ENCODE assay signal across 8 cellular contexts in genomic region chr11:65712633-65713076, GRCh38. TPM values are rescaled to one million over a fixed set of nuclear protein-coding genes. Genes with fewer than 3 reads are reported as not detected.
A peak's percentile ranks its signal among the peaks of the same experiment; 100 is the strongest.
DNase-seq lines count a peak whose midpoint lies in the region; ATAC-seq, FAIRE-seq and TF ChIP-seq lines count a peak whose summit lies in the region.

No MANE protein-coding gene starts in this region.

- peaks cover 10% of the 10 kb centered on the region for H3K79me2 ChIP-seq in K562 (ENCODE audit: control insufficient read depth, insufficient read depth, low read length)

- no peak for TF ChIP-seq CTCF in left ventricle myocardium inferior (IDR thresholded peaks at IDR 0.05; ENCODE audit: borderline replicate concordance)
- no peak for TF ChIP-seq CTCF in K562 (IDR thresholded peaks at IDR 0.05 in 2 of 3, conservative IDR thresholded peaks at IDR 0.05 in 1 of 3; ENCODE audit: insufficient read depth in 2 of 3, low read depth in 1 of 3, low read length in 3 of 3)

- BruUV-seq in K562 (replicated peaks; lab: Mats Ljungman, UMichigan): TSS peak; percentile 69

- peak overlapping the region; percentile 22; the same call in 1 of the 2 replicates for H2AFZ ChIP-seq in K562 (ENCODE audit: low read depth, low read length)

- peak; percentile 89 for FAIRE-seq in K562 (lab: Jason Lieb, UNC)

- intact Hi-C loops in left ventricle myocardium inferior (cut with micrococcal nuclease) (no loop called here), Right ventricle myocardium superior (cut with DNase I) (loop anchor here (5.0 kb wide), 1 partner anchor 105 kb away; no protein-coding TSS in a partner anchor), K562 (cut with micrococcal nuclease) (loop anchor here (5.0 kb wide), 2 partner anchors 60 to 175 kb away; partner anchors contain the start of gene FIBP)

- H3K27ac ChIP-seq in left ventricle myocardium inferior (replicated peaks) (peak overlapping the region; percentile 98), K562 (ENCODE audit: extremely low read depth, low read depth, low read length) (peak overlapping the region; percentile 98), mesodermal cell (ENCODE audit: low read depth, low read length, severe bottlenecking) (peak overlapping the region; percentile 99)

- no peak for TF ChIP-seq POLR2A in K562 (conservative IDR thresholded peaks at IDR 0.05)

- H3K27me3 ChIP-seq in left ventricle myocardium inferior (ENCODE audit: low read depth): no peaks in the 10 kb centered on the region
- H3K27me3 ChIP-seq in K562 (ENCODE audit: control insufficient read depth in 2 of 2, insufficient read depth in 2 of 2, low read length in 2 of 2): no peaks in the 10 kb centered on the region

- H4K20me1 ChIP-seq in K562 (replicated peaks; ENCODE audit: control insufficient read depth, insufficient read depth, low read length): peaks cover 5% of the 10 kb centered on the region; the same call in 1 of the 2 replicates

- H3K36me3 ChIP-seq in left ventricle myocardium inferior: peaks cover 47% of the 10 kb centered on the region
- peaks cover 50% of the 10 kb centered on the region for H3K36me3 ChIP-seq in K562 (ENCODE audit: control insufficient read depth, insufficient read depth, low read length)
- peaks cover 48% of the 10 kb centered on the region for H3K36me3 ChIP-seq in mesodermal cell (ENCODE audit: control insufficient read depth, insufficient read depth, low read length)

- in situ Hi-C loops in K562 (cut with MboI): loop anchor here (5.0 to 10.0 kb wide), 2 partner anchors 110 to 282 kb away; no protein-coding TSS in a partner anchor

- H3K9me1 ChIP-seq in K562 (ENCODE audit: control insufficient read depth, insufficient read depth, low read length): no peaks in the 10 kb centered on the region

- peak overlapping the region; percentile 87 to 96 for H3K9ac ChIP-seq in K562 (ENCODE audit: insufficient read depth in 1 of 2, low read depth in 2 of 2, low read length in 2 of 2)

- CTCF ChIA-PET in K562 (lab: Yijun Ruan, JAX; ENCODE audit: low intra/inter-chr PET ratio): interaction anchor here (2.3 to 3.9 kb wide), 2 partner anchors 106 to 277 kb away, joined by 19 to 45 read pairs; no protein-coding TSS in a partner anchor

- H3K9me3 ChIP-seq in left ventricle myocardium inferior (replicated peaks) (no peaks in the 10 kb centered on the region), K562 (replicated peaks; ENCODE audit: control insufficient read depth, insufficient read depth, low read depth, low read length) (no peaks in the 10 kb centered on the region), mesodermal cell (ENCODE audit: control insufficient read depth, low read length) (no peaks in the 10 kb centered on the region)

- TF ChIP-seq RAD21 in K562 (CRISPR knock-in tag; conservative IDR thresholded peaks at IDR 0.05 in 1 of 2, IDR thresholded peaks at IDR 0.05 in 1 of 2): no peak

- peaks cover 37% of the 10 kb centered on the region for H3K4me1 ChIP-seq in left ventricle myocardium inferior
- H3K4me1 ChIP-seq in K562 (replicated peaks in 1 of 2; ENCODE audit: control insufficient read depth in 2 of 2, insufficient read depth in 2 of 2, low read length in 2 of 2): peaks cover 17 to 28% of the 10 kb centered on the region in 2 experiments
- no peaks in the 10 kb centered on the region for H3K4me1 ChIP-seq in mesodermal cell (ENCODE audit: control insufficient read depth, insufficient read depth, low read length, poor library complexity, severe bottlenecking)

- peak overlapping the region; percentile 75 for H3K4me3 ChIP-seq in left ventricle myocardium inferior
- peak overlapping the region; percentile 59 for H3K4me3 ChIP-seq in K562
- H3K4me3 ChIP-seq in mesodermal cell (ENCODE audit: extremely low read depth, insufficient read depth, low read length, poor library complexity, severe bottlenecking): peak overlapping the region; percentile 78

- ATAC-seq in Right ventricle myocardium superior (ENCODE audit: poor library complexity) (no peak), K562 (no peak), HG02973 (IDR thresholded peaks at IDR 0.05; ENCODE audit: unreplicated experiment) (no peak), HG03135 (IDR thresholded peaks at IDR 0.05; ENCODE audit: unreplicated experiment) (no peak)

- POLR2A ChIA-PET in K562 (lab: Yijun Ruan, JAX): interaction anchor here (0.6 to 2.0 kb wide), 14 partner anchors 8 to 307 kb away, joined by 3 to 32 read pairs (median 4); partner anchors contain the start of genes CFL1, FOSL1, MALAT1 and MUS81

- H3K4me2 ChIP-seq in K562 (ENCODE audit: insufficient read depth, low read length): peak overlapping the region; percentile 90

- 31% methylated on average over 11 of the region's 11 CpGs for WGBS in K562 (ENCODE audit: insufficient coverage, low coverage, missing lambda C conversion rate)
- 60 to 62% methylated on average over 9 to 11 of the region's 11 CpGs for WGBS in mesodermal cell (ENCODE audit: insufficient coverage in 2 of 2), 2 experiments

- DNase-seq in left ventricle myocardium inferior (no peak), Right ventricle myocardium superior (no peak), K562 (ENCODE audit: extremely low read depth in 1 of 4, low spot score in 3 of 4) (no peak), NCI-H82 (lab: John Stamatoyannopoulos, UW) (no peak), NCI-H2227 treated with DMSO at 0.1 percent for 48 hours (lab: John Stamatoyannopoulos, UW) (no peak)

- no peak for TF ChIP-seq EP300 in K562 (IDR thresholded peaks at IDR 0.05; ENCODE audit: low read length)

RNA-seq across cellular contexts. Expression of gene KAT5, which starts 0.6 kb away (rescaled TPM):
- total RNA-seq in left ventricle myocardium inferior: 47.0 TPM
- 40.8 TPM for total RNA-seq in Right ventricle myocardium superior
- total RNA-seq in K562 (2011; cell fraction: chromatin; rRNA removed; ENCODE audit: low replicate concordance): 44.9 and 134 TPM in 2 replicates
- total RNA-seq in K562 (2011; cell fraction: nucleolus; rRNA removed): 81.0 and 82.1 TPM in 2 replicates
- total RNA-seq in K562 (2011; cell fraction: nucleoplasm; rRNA removed): 51.7 and 58.3 TPM in 2 replicates
- total RNA-seq in K562 (2014; rRNA removed): 59.6 and 74.1 TPM in 2 replicates
- total RNA-seq in K562 (2014; rRNA removed; fragmentation: Illumina TruSeq; extraction: Trizol): 28.8 and 34.4 TPM in 2 replicates
- total RNA-seq in K562 (2015; rRNA removed; fragmentation: Illumina TruSeq; extraction: Trizol): 52.7 and 57.5 TPM in 2 replicates
- total RNA-seq in K562 (2021): 68.3 and 76.8 TPM in 2 replicates
- 42.4 and 57.9 TPM in 2 replicates for polyA plus RNA-seq in K562 (2011; rRNA removed)
- polyA plus RNA-seq in K562 (2011; cell fraction: cytosol; rRNA removed): 44.4 and 53.1 TPM in 2 replicates
- polyA plus RNA-seq in K562 (2011; cell fraction: nucleus; rRNA removed): 70.2 and 76.3 TPM in 2 replicates
- 52.3 and 56.9 TPM in 2 replicates for polyA plus RNA-seq in K562 (2012)
- polyA plus RNA-seq in K562 (2014; fragmentation: Illumina TruSeq; extraction: Trizol): 63.3 and 66.5 TPM in 2 replicates
- 10 to 100 TPM in 1 of 2 experiments, 1 to 10 TPM in 1; 3.6 to 12.9 TPM for polyA plus RNA-seq in K562 (2014; fragmentation: Nextera tagmentation; extraction: Ambion mirVana)
- polyA plus RNA-seq in K562 (2014; rRNA removed): 68.4 and 75.4 TPM in 2 replicates
- polyA minus RNA-seq in K562 (2011; rRNA and poly(A)+ RNA removed): 47.1 and 62.6 TPM in 2 replicates
- polyA minus RNA-seq in K562 (2011; cell fraction: cytosol; rRNA and poly(A)+ RNA removed): 27.5 and 38.4 TPM in 2 replicates
- 32.3 and 44.0 TPM in 2 replicates for polyA minus RNA-seq in K562 (2011; cell fraction: nucleus; rRNA and poly(A)+ RNA removed)
- 31.4 TPM for polyA plus RNA-seq in mesodermal cell (2013, experiment 1 of 2)
- 29.6 TPM for polyA plus RNA-seq in mesodermal cell (2013, experiment 2 of 2)

RNA-seq across cellular contexts. Expression of gene RNASEH2C, which starts 7.9 kb away (rescaled TPM):
- total RNA-seq in left ventricle myocardium inferior (39.7 TPM), Right ventricle myocardium superior (49.5 TPM), K562 (2014; rRNA removed) (64.4 and 78.1 TPM in 2 replicates), K562 (2014; rRNA removed; fragmentation: Illumina TruSeq; extraction: Trizol) (9.0 and 11.7 TPM in 2 replicates), K562 (2015; rRNA removed; fragmentation: Illumina TruSeq; extraction: Trizol) (15.1 and 15.6 TPM in 2 replicates), K562 (2021) (78.2 and 87.2 TPM in 2 replicates)
- total RNA-seq in K562 (2011; cell fraction: chromatin; rRNA removed; ENCODE audit: low replicate concordance): 43.1 and 99.3 TPM in 2 replicates
- 62.9 and 67.9 TPM in 2 replicates for total RNA-seq in K562 (2011; cell fraction: nucleolus; rRNA removed)
- 55.1 and 61.4 TPM in 2 replicates for total RNA-seq in K562 (2011; cell fraction: nucleoplasm; rRNA removed)
- polyA plus RNA-seq in K562 (2011; rRNA removed) (33.2 and 33.8 TPM in 2 replicates), K562 (2014; fragmentation: Illumina TruSeq; extraction: Trizol) (15.6 and 15.9 TPM in 2 replicates), K562 (2014; fragmentation: Nextera tagmentation; extraction: Ambion mirVana) (1 to 10 TPM; 5.4 to 9.4 TPM), K562 (2014; rRNA removed) (63.2 and 75.9 TPM in 2 replicates)
- polyA plus RNA-seq in K562 (2011; cell fraction: cytosol; rRNA removed): 33.5 and 84.3 TPM in 2 replicates
- polyA plus RNA-seq in K562 (2011; cell fraction: nucleus; rRNA removed): 65.0 and 106 TPM in 2 replicates
- 32.9 and 41.4 TPM in 2 replicates for polyA plus RNA-seq in K562 (2012)
- 10.3 and 11.0 TPM in 2 replicates for polyA minus RNA-seq in K562 (2011; rRNA and poly(A)+ RNA removed)
- 9.4 and 19.7 TPM in 2 replicates for polyA minus RNA-seq in K562 (2011; cell fraction: cytosol; rRNA and poly(A)+ RNA removed)
- 27.5 and 27.6 TPM in 2 replicates for polyA minus RNA-seq in K562 (2011; cell fraction: nucleus; rRNA and poly(A)+ RNA removed)
- polyA plus RNA-seq in mesodermal cell (2013, experiment 1 of 2): 21.8 TPM
- 13.3 TPM for polyA plus RNA-seq in mesodermal cell (2013, experiment 2 of 2)

RNA-seq across cellular contexts. Expression of gene RELA, which starts 49.9 kb away (rescaled TPM):
- total RNA-seq in left ventricle myocardium inferior (33.8 TPM), Right ventricle myocardium superior (31.0 TPM), K562 (2014; rRNA removed) (33.4 and 37.6 TPM in 2 replicates), K562 (2014; rRNA removed; fragmentation: Illumina TruSeq; extraction: Trizol) (13.6 and 14.2 TPM in 2 replicates), K562 (2015; rRNA removed; fragmentation: Illumina TruSeq; extraction: Trizol) (20.6 and 21.0 TPM in 2 replicates), K562 (2021) (52.2 and 62.0 TPM in 2 replicates)
- total RNA-seq in K562 (2011; cell fraction: chromatin; rRNA removed; ENCODE audit: low replicate concordance): 79.5 and 201 TPM in 2 replicates
- 107 and 114 TPM in 2 replicates for total RNA-seq in K562 (2011; cell fraction: nucleolus; rRNA removed)
- 101 and 117 TPM in 2 replicates for total RNA-seq in K562 (2011; cell fraction: nucleoplasm; rRNA removed)
- polyA plus RNA-seq in K562 (2011; rRNA removed) (17.0 and 30.8 TPM in 2 replicates), K562 (2014; fragmentation: Illumina TruSeq; extraction: Trizol) (46.8 and 67.4 TPM in 2 replicates), K562 (2014; fragmentation: Nextera tagmentation; extraction: Ambion mirVana) (1 to 10 TPM; 6.0 to 6.4 TPM), K562 (2014; rRNA removed) (30.1 and 31.1 TPM in 2 replicates)
- 15.4 and 23.1 TPM in 2 replicates for polyA plus RNA-seq in K562 (2011; cell fraction: cytosol; rRNA removed)
- polyA plus RNA-seq in K562 (2011; cell fraction: nucleus; rRNA removed): 129 and 168 TPM in 2 replicates
- polyA plus RNA-seq in K562 (2012): 45.8 and 53.1 TPM in 2 replicates
- 24.3 and 24.4 TPM in 2 replicates for polyA minus RNA-seq in K562 (2011; rRNA and poly(A)+ RNA removed)
- polyA minus RNA-seq in K562 (2011; cell fraction: cytosol; rRNA and poly(A)+ RNA removed): 25.8 and 34.8 TPM in 2 replicates
- 58.0 and 73.5 TPM in 2 replicates for polyA minus RNA-seq in K562 (2011; cell fraction: nucleus; rRNA and poly(A)+ RNA removed)
- 50.7 TPM for polyA plus RNA-seq in mesodermal cell (2013, experiment 1 of 2)
- 42.5 TPM for polyA plus RNA-seq in mesodermal cell (2013, experiment 2 of 2)
